ENCODE assay signal across 21 cellular contexts in the genomic region with DNA sequence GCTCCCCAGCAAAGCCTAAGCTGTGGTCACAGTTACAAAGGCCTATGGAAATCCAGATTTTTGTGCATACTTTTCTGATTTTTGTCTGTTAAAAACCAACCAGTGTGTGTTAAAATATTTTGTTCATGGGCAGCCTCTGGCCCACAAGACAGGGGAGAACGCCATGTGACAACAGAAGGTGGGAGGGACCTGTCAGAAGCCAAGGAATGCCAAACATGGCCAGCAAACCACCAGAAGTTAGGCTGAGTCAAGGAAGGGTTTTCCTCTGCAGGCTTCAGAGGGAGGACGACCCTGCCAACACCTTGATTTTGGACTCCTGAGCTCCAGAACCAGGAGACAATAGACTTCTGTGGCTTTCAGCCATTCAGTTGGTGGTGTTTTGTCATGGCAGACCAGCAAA.
DNase-seq lines count a peak whose midpoint lies in the region; ATAC-seq, FAIRE-seq and TF ChIP-seq lines count a peak whose summit lies in the region.
"Had no signal": no experiment of that assay in that cellular context is flagged by ENCODE, and none has a peak within 500 bp of the region (broad histone marks: within the 10 kb centered on the region; RNA-seq: fewer than 3 reads in every experiment).

No MANE protein-coding gene starts in this region.

- H3K4me2 ChIP-seq in GM23338: no peak overlapping the region

- H3K9me3 ChIP-seq in right cardiac atrium (ENCODE audit: control insufficient read depth, low read length): no peaks in the 10 kb centered on the region
- H3K9me3 ChIP-seq: BE2C, Caco-2 had no signal

- no peaks in the 10 kb centered on the region for H3K79me2 ChIP-seq in GM23338 (replicated peaks; ENCODE audit: insufficient read depth)

- no peaks in the 10 kb centered on the region for H3K36me3 Mint-ChIP-seq in GM23338 (ENCODE audit: low read depth)
- H3K36me3 Mint-ChIP-seq: CD4-positive, CD25-positive, alpha-beta regulatory T cell had no signal

- H3K27ac ChIP-seq in right cardiac atrium (ENCODE audit: low read length): no peak overlapping the region
- no peak overlapping the region for H3K27ac ChIP-seq in GM23338 (ENCODE audit: low read depth)
- H3K27ac ChIP-seq: GM23248, HL-60 had no signal

- DNase-seq in HTR-8/SVneo (ENCODE audit: insufficient read length, low spot score) (no peak), astrocyte of the hippocampus (ENCODE audit: low read depth, low spot score) (peak; percentile 82), kidney tubule cell (ENCODE audit: low spot score) (peak; percentile 17), right cardiac atrium (no peak), GM23338 (ENCODE audit: low spot score) (no peak), cerebellar cortex (ENCODE audit: low spot score) (no peak)
- DNase-seq: 8988T; BE2C; C1 segment of cervical spinal cord; Caco-2; CD4-positive, CD25-positive, alpha-beta regulatory T cell; GM23248; HCEC 1CT; IMR-90 had no signal

- H4K20me1 ChIP-seq in GM23338 (replicated peaks; ENCODE audit: insufficient read depth): no peaks in the 10 kb centered on the region

- H3F3A ChIP-seq in GM23338 (replicated peaks; ENCODE audit: low read depth): no peaks in the 10 kb centered on the region

- no peaks in the 10 kb centered on the region for H3K4me1 Mint-ChIP-seq in GM23338
- H3K4me1 Mint-ChIP-seq: CD4-positive, CD25-positive, alpha-beta regulatory T cell had no signal

- FAIRE-seq in HTR-8/SVneo (lab: Jason Lieb, UNC): peak; percentile 66
- FAIRE-seq: D721Med, G401.6, GM12891, GM19239, H54 had no signal

- no peaks in the 10 kb centered on the region for H3K9me2 ChIP-seq in GM23338 (ENCODE audit: insufficient read depth)

- ATAC-seq in right cardiac atrium (no peak), HG02763 (IDR thresholded peaks at IDR 0.05; ENCODE audit: unreplicated experiment) (no peak), GM23338 (no peak)

- H3K27me3 ChIP-seq in right cardiac atrium (ENCODE audit: control insufficient read depth, insufficient read depth) (no peaks in the 10 kb centered on the region), GM23338 (ENCODE audit: insufficient read depth) (no peaks in the 10 kb centered on the region)
- H3K27me3 ChIP-seq: BE2C had no signal

- no peaks in the 10 kb centered on the region for H3K27me3 Mint-ChIP-seq in GM23338 (ENCODE audit: insufficient read depth, low read depth, poor library complexity)
- H3K27me3 Mint-ChIP-seq: CD4-positive, CD25-positive, alpha-beta regulatory T cell had no signal

- H3K36me3 ChIP-seq in GM23338 (ENCODE audit: insufficient read depth): no peaks in the 10 kb centered on the region
- H3K36me3 ChIP-seq: BE2C had no signal

- intact Hi-C loops in right cardiac atrium (cut with DNase I): loop anchor here in 1 of 4 donors (10.0 kb wide), 1 partner anchor 308 kb away; no protein-coding TSS in a partner anchor

- TF ChIP-seq CTCF in GM23338 (conservative IDR thresholded peaks at IDR 0.05; ENCODE audit: low read depth in 2 of 2): no peak

- H3K4me3 ChIP-seq in right cardiac atrium (ENCODE audit: low read length) (no peak overlapping the region), GM23338 (no peak overlapping the region)
- H3K4me3 ChIP-seq: GM23248 had no signal

- H3K4me1 ChIP-seq in right cardiac atrium (ENCODE audit: control insufficient read depth, insufficient read depth, low read length): no peaks in the 10 kb centered on the region
- no peaks in the 10 kb centered on the region for H3K4me1 ChIP-seq in GM23338 (ENCODE audit: insufficient read depth)
- H3K4me1 ChIP-seq: BE2C, Caco-2 had no signal

- WGBS in right cardiac atrium: 82% methylated on average over 2 of the region's 2 CpGs

- no peaks in the 10 kb centered on the region for H3K9me3 Mint-ChIP-seq in GM23338
- H3K9me3 Mint-ChIP-seq: CD4-positive, CD25-positive, alpha-beta regulatory T cell had no signal

- no peak overlapping the region for H3K4me3 Mint-ChIP-seq in GM23338
- H3K4me3 Mint-ChIP-seq: CD4-positive, CD25-positive, alpha-beta regulatory T cell had no signal

- H3K27ac Mint-ChIP-seq in GM23338: no peak overlapping the region
- H3K27ac Mint-ChIP-seq: CD4-positive, CD25-positive, alpha-beta regulatory T cell had no signal

- H2AFZ ChIP-seq in GM23338: no peak overlapping the region
- H2AFZ ChIP-seq: GM23248 had no signal

TF ChIP-seq in GM23338, 12 proteins besides CTCF, POLR2A, EP300 and RAD21 (continues in another document):
- TF ChIP-seq, protein P1, sequence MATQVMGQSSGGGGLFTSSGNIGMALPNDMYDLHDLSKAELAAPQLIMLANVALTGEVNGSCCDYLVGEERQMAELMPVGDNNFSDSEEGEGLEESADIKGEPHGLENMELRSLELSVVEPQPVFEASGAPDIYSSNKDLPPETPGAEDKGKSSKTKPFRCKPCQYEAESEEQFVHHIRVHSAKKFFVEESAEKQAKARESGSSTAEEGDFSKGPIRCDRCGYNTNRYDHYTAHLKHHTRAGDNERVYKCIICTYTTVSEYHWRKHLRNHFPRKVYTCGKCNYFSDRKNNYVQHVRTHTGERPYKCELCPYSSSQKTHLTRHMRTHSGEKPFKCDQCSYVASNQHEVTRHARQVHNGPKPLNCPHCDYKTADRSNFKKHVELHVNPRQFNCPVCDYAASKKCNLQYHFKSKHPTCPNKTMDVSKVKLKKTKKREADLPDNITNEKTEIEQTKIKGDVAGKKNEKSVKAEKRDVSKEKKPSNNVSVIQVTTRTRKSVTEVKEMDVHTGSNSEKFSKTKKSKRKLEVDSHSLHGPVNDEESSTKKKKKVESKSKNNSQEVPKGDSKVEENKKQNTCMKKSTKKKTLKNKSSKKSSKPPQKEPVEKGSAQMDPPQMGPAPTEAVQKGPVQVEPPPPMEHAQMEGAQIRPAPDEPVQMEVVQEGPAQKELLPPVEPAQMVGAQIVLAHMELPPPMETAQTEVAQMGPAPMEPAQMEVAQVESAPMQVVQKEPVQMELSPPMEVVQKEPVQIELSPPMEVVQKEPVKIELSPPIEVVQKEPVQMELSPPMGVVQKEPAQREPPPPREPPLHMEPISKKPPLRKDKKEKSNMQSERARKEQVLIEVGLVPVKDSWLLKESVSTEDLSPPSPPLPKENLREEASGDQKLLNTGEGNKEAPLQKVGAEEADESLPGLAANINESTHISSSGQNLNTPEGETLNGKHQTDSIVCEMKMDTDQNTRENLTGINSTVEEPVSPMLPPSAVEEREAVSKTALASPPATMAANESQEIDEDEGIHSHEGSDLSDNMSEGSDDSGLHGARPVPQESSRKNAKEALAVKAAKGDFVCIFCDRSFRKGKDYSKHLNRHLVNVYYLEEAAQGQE (IDR thresholded peaks at IDR 0.05; ENCODE audit: unreplicated experiment): no peak
- TF ChIP-seq JUNB (IDR thresholded peaks at IDR 0.05; ENCODE audit: unreplicated experiment): no peak
- no peak for TF ChIP-seq ZNF331 (CRISPR knock-in tag; IDR thresholded peaks at IDR 0.05; ENCODE audit: low read depth)
- TF ChIP-seq ZNF114 (CRISPR knock-in tag; IDR thresholded peaks at IDR 0.05): no peak
- no peak for TF ChIP-seq STAT1 (IDR thresholded peaks at IDR 0.05; ENCODE audit: unreplicated experiment)

Comparison
In these comparisons a context has a peak if more than half of its experiments do, and no peak if none do; other contexts are left out.
1. DNase-seq: peak in astrocyte of the hippocampus (single experiment) and kidney tubule cell (single experiment); none in HTR-8/SVneo (single experiment), right cardiac atrium (0 of 3), GM23338 (single experiment) and cerebellar cortex (single experiment).